9 cellular contexts compared by ENCODE assay signal in genomic region chr3:151383956-151384355, GRCh38.
DNase-seq lines count a peak whose midpoint lies in the region; ATAC-seq and FAIRE-seq lines count a peak whose summit lies in the region.
"Had no signal": no experiment of that assay in that cellular context is flagged by ENCODE, and none has a peak within 500 bp of the region (broad histone marks: within the 10 kb centered on the region; RNA-seq: fewer than 3 reads in every experiment).

No MANE protein-coding gene starts in this region.

- FAIRE-seq in GM18507 (lab: Jason Lieb, UNC) = peak; percentile 71

- ATAC-seq in GM21529 (IDR thresholded peaks at IDR 0.05; ENCODE audit: unreplicated experiment) (peak; percentile 39), HG03520 (IDR thresholded peaks at IDR 0.05; ENCODE audit: unreplicated experiment) (peak; percentile 48)

- DNase-seq in GM18507 (ENCODE audit: extremely low spot score, insufficient read length, low read depth) (no peak), medulla oblongata (ENCODE audit: extremely low spot score) (peak; percentile 49), GDM1 (lab: John Stamatoyannopoulos, UW) (no peak), NCI-H2107 (lab: John Stamatoyannopoulos, UW) (no peak), cerebellar nuclear complex (lab: John Stamatoyannopoulos, UW) (no peak)
- DNase-seq in activated CD8-positive, alpha-beta memory T cell treated with anti-CD3 and anti-CD28 coated beads, Interleukin-2, amount 50 U/mL, for 48 hours = no peak
- DNase-seq: EL had no signal
